In genomic region chr16:21084631-21085235, GRCh38 we compare ENCODE assay signal across 20 cellular contexts.
"Had no signal": no experiment of that assay in that cellular context is flagged by ENCODE, and none has a peak within 500 bp of the region (broad histone marks: within the 10 kb centered on the region; RNA-seq: fewer than 3 reads in every experiment).

No MANE protein-coding gene starts in this region.

- ATAC-seq: activated CD8-positive, alpha-beta T cell treated with anti-CD3 and anti-CD28 coated beads for 36 hours; activated naive CD8-positive, alpha-beta T cell treated with anti-CD3 and anti-CD28 coated beads, Interleukin-2, amount 50 U/mL, for 24 hours; activated T-cell treated with anti-CD3 and anti-CD28 coated beads, Interleukin-2, amount 50 U/mL, for 4 hours had no signal

- H3K4me1 ChIP-seq: SJSA1 had no signal

- H3K4me3 ChIP-seq: SJSA1 had no signal

- H3K9ac ChIP-seq: SK-N-SH had no signal

- DNase-seq: activated CD4-positive, alpha-beta T cell treated with anti-CD3 and anti-CD28 coated beads, Interleukin-2, amount 10 ng/mL, durations not matched to agents 24 days and 14 days; activated CD4-positive, alpha-beta T cell treated with anti-CD3 and anti-CD28 coated beads, Interleukin-2, amount 50 U/mL, for 4 hours; activated CD8-positive, alpha-beta T cell treated with anti-CD3 and anti-CD28 coated beads for 36 hours; activated naive CD4-positive, alpha-beta T cell treated with anti-CD3 and anti-CD28 coated beads, Interleukin-2, amount 10 ng/mL, durations not matched to agents 7 days and 5 days; activated naive CD8-positive, alpha-beta T cell treated with anti-CD3 and anti-CD28 coated beads, Interleukin-2, amount 50 U/mL, for 24 hours; activated T-cell treated with anti-CD3 and anti-CD28 coated beads for 4 hours; activated T-cell treated with anti-CD3 and anti-CD28 coated beads, Interleukin-2, amount 50 U/mL, for 4 hours; anterior cingulate cortex; NCI-H1092 treated with DMSO at 0.1 percent for 48 hours; NCI-H1417; NCI-H146; NCI-H187 treated with DMSO at 0.1 percent for 48 hours; NCI-H2081; NCI-H345; NCI-H774; SHP77 treated with DMSO at 0.1 percent for 48 hours; SK-N-SH had no signal

- FAIRE-seq: bronchial epithelial cell, TTC549 had no signal

- H3K9me3 ChIP-seq: SJSA1, SK-N-SH had no signal

- H3K36me3 ChIP-seq: SJSA1 had no signal

- H3K27ac ChIP-seq: SJSA1 had no signal

- H3K4me2 ChIP-seq: SK-N-SH had no signal
